ENCODE assay signal across 14 cellular contexts in the genomic region with DNA sequence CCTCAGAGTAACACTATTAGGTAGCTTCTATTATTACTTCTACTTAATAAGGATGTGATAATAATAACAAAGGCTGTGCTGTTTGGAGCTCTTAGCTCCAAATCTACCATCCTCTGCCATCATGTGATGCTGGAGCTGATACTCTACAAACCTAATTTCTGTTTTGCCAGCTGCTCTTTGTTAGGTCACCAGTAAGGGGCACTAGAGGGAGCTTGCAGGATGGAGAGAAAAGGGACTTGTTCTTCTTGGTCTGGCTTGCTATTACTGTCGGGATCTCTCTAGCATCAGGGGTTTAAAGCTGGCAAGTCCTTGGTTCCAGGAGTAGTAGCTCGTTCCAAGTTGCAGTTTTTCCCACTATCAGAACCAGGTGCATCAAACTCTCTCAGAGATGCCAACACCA.
DNase-seq lines count a peak whose midpoint lies in the region; ATAC-seq, FAIRE-seq and TF ChIP-seq lines count a peak whose summit lies in the region.
"Had no signal": no experiment of that assay in that cellular context is flagged by ENCODE, and none has a peak within 500 bp of the region (broad histone marks: within the 10 kb centered on the region; RNA-seq: fewer than 3 reads in every experiment).

No MANE protein-coding gene starts in this region.

- H3K4me3 ChIP-seq in AG09309 (ENCODE audit: control insufficient read depth, low read depth, low read length) = no peak overlapping the region
- no peak overlapping the region for H3K4me3 ChIP-seq in WI38 (ENCODE audit: low read depth, low read length)
- no peak overlapping the region for H3K4me3 ChIP-seq in gastrocnemius medialis

- no peak overlapping the region for H3K27ac ChIP-seq in gastrocnemius medialis

- FAIRE-seq in H54 (lab: Jason Lieb, UNC) = no peak

- peaks cover 9 to 10% of the 10 kb centered on the region in 2 donors for H3K4me1 ChIP-seq in gastrocnemius medialis

- H3K27me3 ChIP-seq in gastrocnemius medialis = no peaks in the 10 kb centered on the region

- DNase-seq in AG09309 (ENCODE audit: low read depth) (no peak), H54 (ENCODE audit: insufficient read length, low spot score) (peak; percentile 7), iPS DF 4.7 (ENCODE audit: extremely low read depth, low spot score) (peak; percentile 25), gastrocnemius medialis (no peak), mesenteric fat pad (ENCODE audit: low spot score) (no peak)
- no peak for DNase-seq in activated T-cell treated with anti-CD3 and anti-CD28 coated beads, Interleukin-2, amount 50 U/mL, for 48 hours
- DNase-seq: activated CD4-positive, alpha-beta memory T cell treated with anti-CD3 and anti-CD28 coated beads for 36 hours; activated naive CD4-positive, alpha-beta T cell treated with anti-CD3 and anti-CD28 coated beads for 36 hours; NCI-H1930; stimulated activated CD4-positive, alpha-beta T cell treated with anti-CD3 and anti-CD28 coated beads, Interleukin-2, amount 100 ng/mL, for 48 hours; stimulated activated naive CD4-positive, alpha-beta T cell treated with Interleukin-2 at 50 U/mL for 16 hours; T-cell had no signal

- TF ChIP-seq POLR2A in H54 (IDR thresholded peaks at IDR 0.05; ENCODE audit: low read depth, low read length) (no peak), gastrocnemius medialis (IDR thresholded peaks at IDR 0.05) (no peak)

- no peaks in the 10 kb centered on the region for H3K36me3 ChIP-seq in gastrocnemius medialis

- in situ Hi-C loops in gastrocnemius medialis (cut with MboI; ENCODE audit: low sequenced_read_pairs in 4 of 4) = loop anchor here in 2 of 4 donors (25.0 kb wide), 1 partner anchor 291 kb away; a partner anchor contains a TSS

- H3K9me3 ChIP-seq in gastrocnemius medialis = no peaks in the 10 kb centered on the region

- TF ChIP-seq CTCF in AG09309 (IDR thresholded peaks at IDR 0.05; ENCODE audit: control insufficient read depth, insufficient read depth, low read depth, low read length, missing control alignments) = peak; percentile 6
- peak; percentile 17; the same call in 1 of the 2 replicates for TF ChIP-seq CTCF in WI38 (IDR thresholded peaks at IDR 0.05; ENCODE audit: low read depth, low read length)
- TF ChIP-seq CTCF in gastrocnemius medialis (IDR thresholded peaks at IDR 0.05 in 4 of 5, conservative IDR thresholded peaks at IDR 0.05 in 1 of 5) = no peak

- intact Hi-C loops in gastrocnemius medialis (cut with DNase I; ENCODE audit: low total_unique reads) = no loop called here

- ATAC-seq in gastrocnemius medialis (no peak), GM18520 (IDR thresholded peaks at IDR 0.05; ENCODE audit: unreplicated experiment) (no peak)
- ATAC-seq: T-cell had no signal

Comparison
In these comparisons a context has a peak if more than half of its experiments do, and no peak if none do; other contexts are left out.
1. DNase-seq: peak in H54 (single experiment) and iPS DF 4.7 (single experiment); none in AG09309 (single experiment), gastrocnemius medialis (0 of 2), activated T-cell treated with anti-CD3 and anti-CD28 coated beads, Interleukin-2, amount 50 U/mL, for 48 hours (0 of 2) and mesenteric fat pad (single experiment).
2. CTCF ChIP-seq: peak in AG09309 (single experiment) and WI38 (single experiment); none in gastrocnemius medialis (0 of 5).